ENCODE assay signal across 25 cellular contexts in genomic region chr5:60674251-60674650, GRCh38. TPM values are rescaled to one million over a fixed set of nuclear protein-coding genes. Genes with fewer than 3 reads are reported as not detected.
"Had no signal": no experiment of that assay in that cellular context is flagged by ENCODE, and none has a peak within 500 bp of the region (broad histone marks: within the 10 kb centered on the region; RNA-seq: fewer than 3 reads in every experiment).

No MANE protein-coding gene starts in this region.

- H3K27me3 ChIP-seq: body of pancreas, cardiac muscle cell, foreskin keratinocyte had no signal

- H3K27ac Mint-ChIP-seq: activated CD4-positive, alpha-beta T cell treated with anti-CD3 and anti-CD28 coated beads, Interleukin-2, amount 10 ng/mL, durations not matched to agents 7 days and 5 days; activated CD8-positive, alpha-beta memory T cell treated with anti-CD3 and anti-CD28 coated beads, Interleukin-2, amount 10 ng/mL, durations not matched to agents 7 days and 5 days; activated CD8-positive, alpha-beta T cell treated with anti-CD3 and anti-CD28 coated beads for 36 hours; activated naive CD4-positive, alpha-beta T cell treated with anti-CD3 and anti-CD28 coated beads, Interleukin-2, amount 10 ng/mL, durations not matched to agents 7 days and 5 days; naive thymus-derived CD4-positive, alpha-beta T cell had no signal

- FAIRE-seq: endometrium, islet of Langerhans, TTC549 had no signal

- DNase-seq: activated CD4-positive, alpha-beta T cell treated with anti-CD3 and anti-CD28 coated beads, Interleukin-2, amount 10 ng/mL, durations not matched to agents 7 days and 5 days; activated CD4-positive, CD25-positive, alpha-beta regulatory T cell treated with anti-CD3 and anti-CD28 coated beads, Interleukin-2, amount 50 U/mL, for 72 hours; activated CD8-positive, alpha-beta memory T cell treated with anti-CD3 and anti-CD28 coated beads, Interleukin-2, amount 10 ng/mL, durations not matched to agents 7 days and 5 days; activated CD8-positive, alpha-beta T cell treated with anti-CD3 and anti-CD28 coated beads for 36 hours; activated effector memory CD4-positive, alpha-beta T cell treated with anti-CD3 and anti-CD28 coated beads, Interleukin-2, amount 50 U/mL, for 16 hours; activated naive CD4-positive, alpha-beta T cell treated with anti-CD3 and anti-CD28 coated beads, Interleukin-2, amount 10 ng/mL, durations not matched to agents 7 days and 5 days; activated T-cell treated with anti-CD3 and anti-CD28 coated beads for 4 hours; body of pancreas; effector CD4-positive, alpha-beta T cell; foreskin keratinocyte; hypothalamus; mesendoderm; mucosa of descending colon; naive thymus-derived CD4-positive, alpha-beta T cell; stimulated activated CD4-positive, alpha-beta T cell treated with anti-CD3 and anti-CD28 coated beads, Interleukin-2, amount 100 ng/mL, for 24 hours; stimulated activated naive CD4-positive, alpha-beta T cell treated with Interleukin-2 at 50 U/mL for 16 hours; T-helper 1 cell; WERI-Rb-1 had no signal

- H3K36me3 ChIP-seq: cardiac muscle cell, prostate gland, thoracic aorta, WERI-Rb-1 had no signal

- H3K36me3 Mint-ChIP-seq: naive thymus-derived CD4-positive, alpha-beta T cell had no signal

- H3K9me3 ChIP-seq: body of pancreas, mucosa of descending colon, prostate gland, thoracic aorta had no signal

- H3K9me3 Mint-ChIP-seq: activated CD4-positive, alpha-beta T cell treated with anti-CD3 and anti-CD28 coated beads, Interleukin-2, amount 10 ng/mL, durations not matched to agents 7 days and 5 days; activated CD8-positive, alpha-beta T cell treated with anti-CD3 and anti-CD28 coated beads for 36 hours; activated naive CD4-positive, alpha-beta T cell treated with anti-CD3 and anti-CD28 coated beads, Interleukin-2, amount 10 ng/mL, durations not matched to agents 7 days and 5 days; naive thymus-derived CD4-positive, alpha-beta T cell had no signal

- H3K27ac ChIP-seq: cardiac muscle cell, foreskin keratinocyte, prostate gland, skin epidermis, thoracic aorta, WERI-Rb-1 had no signal

- H3K4me1 ChIP-seq: prostate gland had no signal

- H3K4me3 Mint-ChIP-seq: activated CD4-positive, alpha-beta T cell treated with anti-CD3 and anti-CD28 coated beads, Interleukin-2, amount 10 ng/mL, durations not matched to agents 7 days and 5 days; activated CD8-positive, alpha-beta memory T cell treated with anti-CD3 and anti-CD28 coated beads, Interleukin-2, amount 10 ng/mL, durations not matched to agents 7 days and 5 days; activated CD8-positive, alpha-beta T cell treated with anti-CD3 and anti-CD28 coated beads for 36 hours; activated naive CD4-positive, alpha-beta T cell treated with anti-CD3 and anti-CD28 coated beads, Interleukin-2, amount 10 ng/mL, durations not matched to agents 7 days and 5 days; naive thymus-derived CD4-positive, alpha-beta T cell had no signal

- H3K4me3 ChIP-seq: body of pancreas, cardiac muscle cell, mucosa of descending colon, prostate gland, skin epidermis, thoracic aorta had no signal

- H3K27me3 Mint-ChIP-seq: activated CD4-positive, alpha-beta T cell treated with anti-CD3 and anti-CD28 coated beads, Interleukin-2, amount 10 ng/mL, durations not matched to agents 7 days and 5 days; activated CD8-positive, alpha-beta memory T cell treated with anti-CD3 and anti-CD28 coated beads, Interleukin-2, amount 10 ng/mL, durations not matched to agents 7 days and 5 days; activated CD8-positive, alpha-beta T cell treated with anti-CD3 and anti-CD28 coated beads for 36 hours; activated naive CD4-positive, alpha-beta T cell treated with anti-CD3 and anti-CD28 coated beads, Interleukin-2, amount 10 ng/mL, durations not matched to agents 7 days and 5 days; naive thymus-derived CD4-positive, alpha-beta T cell had no signal

- ATAC-seq: activated CD8-positive, alpha-beta memory T cell treated with anti-CD3 and anti-CD28 coated beads, Interleukin-2, amount 10 ng/mL, durations not matched to agents 7 days and 5 days; activated CD8-positive, alpha-beta T cell treated with anti-CD3 and anti-CD28 coated beads for 36 hours; body of pancreas; foreskin keratinocyte; naive thymus-derived CD4-positive, alpha-beta T cell had no signal

RNA-seq across cellular contexts. Expression of gene DEPDC1B, which starts 25.7 kb away (rescaled TPM):
- total RNA-seq: thoracic aorta had no signal
- polyA plus RNA-seq: naive thymus-derived CD4-positive, alpha-beta T cell had no signal
